In genomic region chr13:40438999-40439797, GRCh38 we compare ENCODE assay signal across 9 cellular contexts.
DNase-seq lines count a peak whose midpoint lies in the region; ATAC-seq and TF ChIP-seq lines count a peak whose summit lies in the region.
"Had no signal": no experiment of that assay in that cellular context is flagged by ENCODE, and none has a peak within 500 bp of the region (broad histone marks: within the 10 kb centered on the region; RNA-seq: fewer than 3 reads in every experiment).

No MANE protein-coding gene starts in this region.

- H3K27me3 ChIP-seq in gastroesophageal sphincter (no peaks in the 10 kb centered on the region), rectal smooth muscle tissue (ENCODE audit: control insufficient read depth, insufficient read depth, low read length) (no peaks in the 10 kb centered on the region), HAP-1 (ENCODE audit: low read depth) (no peaks in the 10 kb centered on the region), neural progenitor cell (no peaks in the 10 kb centered on the region)

- H3K9me3 ChIP-seq in gastroesophageal sphincter (no peaks in the 10 kb centered on the region), HAP-1 (no peaks in the 10 kb centered on the region), neural progenitor cell (ENCODE audit: low read depth) (no peaks in the 10 kb centered on the region)

- no peaks in the 10 kb centered on the region for H4K20me1 ChIP-seq in neural progenitor cell (ENCODE audit: low read depth)

- peak overlapping the region; percentile 36 for H3K9ac ChIP-seq in rectal smooth muscle tissue (ENCODE audit: low read length)
- no peak overlapping the region for H3K9ac ChIP-seq in neural progenitor cell

- H3K27me3 Mint-ChIP-seq in activated CD4-positive, alpha-beta memory T cell treated with anti-CD3 and anti-CD28 coated beads for 36 hours = no peaks in the 10 kb centered on the region
- H3K27me3 Mint-ChIP-seq in neural progenitor cell (ENCODE audit: insufficient read depth, low read depth) = peaks cover 9% of the 10 kb centered on the region

- H3K4me1 ChIP-seq in gastroesophageal sphincter = peaks cover 5 to 51% (median 20%) of the 10 kb centered on the region in 3 donors
- H3K4me1 ChIP-seq in rectal smooth muscle tissue (ENCODE audit: control insufficient read depth, insufficient read depth, low read length) = peaks cover 31% of the 10 kb centered on the region
- H3K4me1 ChIP-seq in HAP-1 = no peaks in the 10 kb centered on the region
- peaks cover 15% of the 10 kb centered on the region for H3K4me1 ChIP-seq in neural progenitor cell

- intact Hi-C loops in activated CD4-positive, alpha-beta memory T cell treated with anti-CD3 and anti-CD28 coated beads for 36 hours (cut with micrococcal nuclease) = loop anchor here (2.0 to 5.0 kb wide), 8 partner anchors 46 to 662 kb away; no protein-coding TSS in a partner anchor

- CTCF ChIA-PET in activated CD4-positive, alpha-beta memory T cell treated with anti-CD3 and anti-CD28 coated beads for 36 hours (lab: Charles Lee) = interaction anchor here (0.7 kb wide), 1 partner anchor 225 kb away, joined by 4 read pairs; no protein-coding TSS in a partner anchor

- POLR2A ChIA-PET in activated CD4-positive, alpha-beta memory T cell treated with anti-CD3 and anti-CD28 coated beads for 36 hours (lab: Charles Lee) = interaction anchor here (1.0 kb wide), 1 partner anchor 50 kb away, joined by 3 read pairs; no protein-coding TSS in a partner anchor

- peak overlapping the region; percentile 71 for H3K27ac Mint-ChIP-seq in activated CD4-positive, alpha-beta memory T cell treated with anti-CD3 and anti-CD28 coated beads for 36 hours
- H3K27ac Mint-ChIP-seq in neural progenitor cell = no peak overlapping the region

- H3K36me3 Mint-ChIP-seq in activated CD4-positive, alpha-beta memory T cell treated with anti-CD3 and anti-CD28 coated beads for 36 hours = no peaks in the 10 kb centered on the region
- no peaks in the 10 kb centered on the region for H3K36me3 Mint-ChIP-seq in neural progenitor cell

- TF ChIP-seq POLR2A in gastroesophageal sphincter (IDR thresholded peaks at IDR 0.05) = no peak

- DNase-seq in COLO829 (ENCODE audit: low spot score) (peak; percentile 28), HAP-1 (ENCODE audit: low spot score in 2 of 2) (no peak), iPS-NIHi11 (ENCODE audit: low spot score) (no peak), neural progenitor cell (ENCODE audit: low spot score) (no peak)
- peak; percentile 42 for DNase-seq in activated CD4-positive, alpha-beta memory T cell treated with anti-CD3 and anti-CD28 coated beads for 36 hours

- no peaks in the 10 kb centered on the region for H3K36me3 ChIP-seq in gastroesophageal sphincter
- no peaks in the 10 kb centered on the region for H3K36me3 ChIP-seq in rectal smooth muscle tissue (ENCODE audit: control insufficient read depth, insufficient read depth, low read length)
- no peaks in the 10 kb centered on the region for H3K36me3 ChIP-seq in HAP-1 (replicated peaks)
- H3K36me3 ChIP-seq in neural progenitor cell = no peaks in the 10 kb centered on the region

- H3K4me3 ChIP-seq in gastroesophageal sphincter = peak overlapping the region; percentile 6 to 9
- H3K4me3 ChIP-seq in rectal smooth muscle tissue (ENCODE audit: low read length) = peak overlapping the region; percentile 61
- H3K4me3 ChIP-seq in HAP-1 = no peak overlapping the region
- H3K4me3 ChIP-seq in neural progenitor cell = no peak overlapping the region

- H3K4me3 Mint-ChIP-seq in activated CD4-positive, alpha-beta memory T cell treated with anti-CD3 and anti-CD28 coated beads for 36 hours = peak overlapping the region; percentile 59
- H3K4me3 Mint-ChIP-seq in neural progenitor cell = no peak overlapping the region

- no peak overlapping the region for H2AFZ ChIP-seq in neural progenitor cell (replicated peaks)

- no peak for TF ChIP-seq CTCF in gastroesophageal sphincter (IDR thresholded peaks at IDR 0.05)
- no peak for TF ChIP-seq CTCF in neural progenitor cell (IDR thresholded peaks at IDR 0.05)

- H3K9me3 Mint-ChIP-seq in activated CD4-positive, alpha-beta memory T cell treated with anti-CD3 and anti-CD28 coated beads for 36 hours = no peaks in the 10 kb centered on the region
- H3K9me3 Mint-ChIP-seq in neural progenitor cell = peaks cover 5% of the 10 kb centered on the region
- H3K9me3 Mint-ChIP-seq: nephron had no signal

- H3K4me1 Mint-ChIP-seq in activated CD4-positive, alpha-beta memory T cell treated with anti-CD3 and anti-CD28 coated beads for 36 hours (ENCODE audit: low read depth) = peaks cover 34% of the 10 kb centered on the region
- peaks cover 26% of the 10 kb centered on the region for H3K4me1 Mint-ChIP-seq in neural progenitor cell

- H3F3A ChIP-seq in neural progenitor cell (ENCODE audit: low read depth) = no peaks in the 10 kb centered on the region

- no peak for ATAC-seq in gastroesophageal sphincter
- no peak for ATAC-seq in GM21367 (IDR thresholded peaks at IDR 0.05; ENCODE audit: unreplicated experiment)

- H3K4me2 ChIP-seq in neural progenitor cell = no peak overlapping the region

- in situ Hi-C loops in HAP-1 (cut with MboI; ENCODE audit: low sequenced_read_pairs) = no loop called here

- 47 to 48% methylated on average over 11 of the region's 12 CpGs for WGBS in gastroesophageal sphincter (ENCODE audit: low coverage in 1 of 2), 2 donors

- no peak for TF ChIP-seq EP300 in gastroesophageal sphincter (IDR thresholded peaks at IDR 0.05)

- H3K79me2 ChIP-seq in neural progenitor cell (ENCODE audit: low read depth) = no peaks in the 10 kb centered on the region

- H3K27ac ChIP-seq in gastroesophageal sphincter (peak overlapping the region; percentile 21 to 79 (median 74)), rectal smooth muscle tissue (ENCODE audit: low read depth, low read length) (peak overlapping the region; percentile 78), neural progenitor cell (no peak overlapping the region)

Comparison
In these comparisons a context has a peak if more than half of its experiments do, and no peak if none do; other contexts are left out.
1. DNase-seq: peak in COLO829 (single experiment) and activated CD4-positive, alpha-beta memory T cell treated with anti-CD3 and anti-CD28 coated beads for 36 hours (single experiment); none in HAP-1 (0 of 2), iPS-NIHi11 (single experiment) and neural progenitor cell (single experiment).
2. H3K4me3 ChIP-seq: peak in gastroesophageal sphincter (2 of 2) and rectal smooth muscle tissue (single experiment); none in HAP-1 (single experiment) and neural progenitor cell (single experiment).